ENCODE assay signal across 22 cellular contexts in genomic region chr7:1181031-1181430, GRCh38.
"Had no signal": no experiment of that assay in that cellular context is flagged by ENCODE, and none has a peak within 500 bp of the region (broad histone marks: within the 10 kb centered on the region; RNA-seq: fewer than 3 reads in every experiment).

No MANE protein-coding gene starts in this region.

- H3K36me3 ChIP-seq: esophagus squamous epithelium, heart right ventricle, lower lobe of right lung, neutrophil, pancreas, right lobe of liver, thoracic aorta, tibial nerve, upper lobe of left lung had no signal

- H3K27me3 ChIP-seq: neutrophil, right lobe of liver had no signal

- H3K4me3 ChIP-seq: esophagus squamous epithelium, heart right ventricle, lower lobe of right lung, pancreas, right lobe of liver, thoracic aorta, tibial nerve, upper lobe of left lung had no signal

- H3K4me1 ChIP-seq: lower lobe of right lung, pancreas had no signal

- H3K9me3 ChIP-seq: esophagus squamous epithelium, lower lobe of right lung, neutrophil, pancreas, right lobe of liver, thoracic aorta, tibial nerve, upper lobe of left lung had no signal

- DNase-seq: effector CD8-positive, alpha-beta T cell; erythroblast; esophagus squamous epithelium; foreskin melanocyte; glutamatergic neuron; heart right ventricle; hypothalamus; immature natural killer cell; left ventricle myocardium superior; lower lobe of right lung; naive thymus-derived CD8-positive, alpha-beta T cell; nephron progenitor cell; right lobe of liver; small intestine; stimulated activated CD4-positive, alpha-beta T cell treated with anti-CD3 and anti-CD28 coated beads, Interleukin-15, amount 100 ng/mL, for 24 hours; stimulated activated CD4-positive, alpha-beta T cell treated with anti-CD3 and anti-CD28 coated beads, Interleukin-2, amount 100 ng/mL, for 48 hours; stimulated activated naive B cell treated with anti-CD40 and anti-IgM and Interleukin-4, amounts not matched to agents 10 μg/mL and 1 μg/mL and 100 μg/mL, for 72 hours had no signal

- H3K27ac ChIP-seq: esophagus squamous epithelium, heart right ventricle, lower lobe of right lung, neutrophil, pancreas, right lobe of liver, thoracic aorta, tibial nerve, upper lobe of left lung had no signal
